In the genomic region with DNA sequence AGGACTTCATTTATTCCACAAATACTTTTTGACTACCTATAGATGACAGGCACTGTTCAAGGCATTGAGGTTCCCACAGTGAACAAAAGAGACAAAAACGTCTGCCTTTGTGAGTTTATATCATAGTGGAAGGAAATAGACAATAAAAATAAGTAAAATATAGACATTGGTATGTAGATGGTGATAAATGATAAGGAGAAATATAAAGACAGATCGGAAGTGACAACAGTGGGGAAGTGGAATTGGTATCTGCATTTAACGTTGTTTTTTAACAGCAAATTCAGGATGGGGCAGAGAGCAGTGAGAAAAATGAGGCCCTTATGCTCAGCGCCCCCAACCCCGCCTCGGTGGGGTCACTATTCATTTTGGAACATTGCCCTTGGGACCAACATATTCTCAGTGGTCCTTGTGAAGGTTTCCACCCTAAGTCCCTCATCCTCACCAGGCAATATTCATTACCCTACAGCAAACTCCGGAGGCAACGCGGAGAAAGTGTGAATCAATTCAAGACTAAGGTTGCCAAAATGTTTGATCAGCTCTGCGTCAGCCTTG, we compare ENCODE assay signal across 8 cellular contexts.
DNase-seq lines count a peak whose midpoint lies in the region; ATAC-seq and TF ChIP-seq lines count a peak whose summit lies in the region.

No MANE protein-coding gene starts in this region.

- no peak for TF ChIP-seq CTCF in brain microvascular endothelial cell (IDR thresholded peaks at IDR 0.05; ENCODE audit: low read depth, low read length, missing control alignments)

- H3K27ac ChIP-seq in BLaER1 treated with 17β-estradiol and CSF1 and Interleukin-3, amounts not matched to agents 10 nM and 100 nM = peak overlapping the region; percentile 60 to 92 (median 87); a peak in 21 of 22 replicates
- H3K27ac ChIP-seq in brain microvascular endothelial cell = peak overlapping the region; percentile 56
- peak overlapping the region; percentile 76 for H3K27ac ChIP-seq in muscle layer of colon (ENCODE audit: low read depth, low read length)

- no peaks in the 10 kb centered on the region for H3K27me3 ChIP-seq in BLaER1 treated with 17β-estradiol and CSF1 and Interleukin-3, amounts not matched to agents 10 nM and 100 nM
- H3K27me3 ChIP-seq in brain microvascular endothelial cell (replicated peaks) (no peaks in the 10 kb centered on the region), muscle layer of colon (ENCODE audit: control insufficient read depth in 1 of 2, insufficient read depth in 2 of 2, low read length in 2 of 2) (no peaks in the 10 kb centered on the region)

- H4K20me1 ChIP-seq in BLaER1 treated with 17β-estradiol and CSF1 and Interleukin-3, amounts not matched to agents 10 nM and 100 nM = peaks cover 0 to 23% (median 10%) of the 10 kb centered on the region in 11 experiments; a peak in 18 of 22 replicates

- peaks cover 27 to 33% (median 30%) of the 10 kb centered on the region in 11 experiments for H3K36me3 ChIP-seq in BLaER1 treated with 17β-estradiol and CSF1 and Interleukin-3, amounts not matched to agents 10 nM and 100 nM
- H3K36me3 ChIP-seq in brain microvascular endothelial cell (replicated peaks) (peaks cover 12% of the 10 kb centered on the region), muscle layer of colon (ENCODE audit: insufficient read depth, low read length) (peaks cover 24% of the 10 kb centered on the region)

- DNase-seq in brain microvascular endothelial cell = no peak
- no peak for DNase-seq in NCI-H82 treated with DMSO at 0.1 percent for 48 hours (lab: John Stamatoyannopoulos, UW; ENCODE audit: unreplicated experiment)
- DNase-seq in activated CD8-positive, alpha-beta memory T cell treated with anti-CD3 and anti-CD28 coated beads, Interleukin-2, amount 50 U/mL, for 4 hours = no peak
- no peak for DNase-seq in activated CD4-positive, alpha-beta T cell treated with anti-CD3 and anti-CD28 coated beads for 48 hours

- H3K4me2 ChIP-seq in BLaER1 treated with 17β-estradiol and CSF1 and Interleukin-3, amounts not matched to agents 10 nM and 100 nM = peak overlapping the region; percentile 88 to 97 (median 94)

- peaks cover 0 to 5% (median 0%) of the 10 kb centered on the region in 11 experiments; a peak in 2 of 22 replicates for H3K9me3 ChIP-seq in BLaER1 treated with 17β-estradiol and CSF1 and Interleukin-3, amounts not matched to agents 10 nM and 100 nM (replicated peaks in 1 of 11)
- H3K9me3 ChIP-seq in muscle layer of colon (ENCODE audit: low read length) = no peaks in the 10 kb centered on the region

- ATAC-seq in HG02943 (IDR thresholded peaks at IDR 0.05; ENCODE audit: low read depth, unreplicated experiment) = peak; percentile 3
- ATAC-seq in HG03159 (IDR thresholded peaks at IDR 0.05; ENCODE audit: unreplicated experiment) = no peak

- in situ Hi-C loops in brain microvascular endothelial cell (cut with HindIII; ENCODE audit: low pct_ligation_motif_present, low sequenced_read_pairs) = no loop called here

- H3K4me3 ChIP-seq in BLaER1 treated with 17β-estradiol and CSF1 and Interleukin-3, amounts not matched to agents 10 nM and 100 nM = peak overlapping the region; percentile 85 to 99 (median 94)
- H3K4me3 ChIP-seq in brain microvascular endothelial cell (ENCODE audit: low read depth, low read length) (peak overlapping the region; percentile 99), muscle layer of colon (ENCODE audit: low read depth in 1 of 2, low read length in 2 of 2) (peak overlapping the region; percentile 92 to 93)

- H3K4me1 ChIP-seq in BLaER1 treated with 17β-estradiol and CSF1 and Interleukin-3, amounts not matched to agents 10 nM and 100 nM = peaks cover 24 to 36% (median 32%) of the 10 kb centered on the region in 10 experiments
- peaks cover 34% of the 10 kb centered on the region for H3K4me1 ChIP-seq in muscle layer of colon (ENCODE audit: insufficient read depth, low read length)

- peak overlapping the region; percentile 84 to 94 (median 92) for H3K9ac ChIP-seq in BLaER1 treated with 17β-estradiol and CSF1 and Interleukin-3, amounts not matched to agents 10 nM and 100 nM
- H3K9ac ChIP-seq in muscle layer of colon (ENCODE audit: low read length) = peak overlapping the region; percentile 80
